In the genomic region with DNA sequence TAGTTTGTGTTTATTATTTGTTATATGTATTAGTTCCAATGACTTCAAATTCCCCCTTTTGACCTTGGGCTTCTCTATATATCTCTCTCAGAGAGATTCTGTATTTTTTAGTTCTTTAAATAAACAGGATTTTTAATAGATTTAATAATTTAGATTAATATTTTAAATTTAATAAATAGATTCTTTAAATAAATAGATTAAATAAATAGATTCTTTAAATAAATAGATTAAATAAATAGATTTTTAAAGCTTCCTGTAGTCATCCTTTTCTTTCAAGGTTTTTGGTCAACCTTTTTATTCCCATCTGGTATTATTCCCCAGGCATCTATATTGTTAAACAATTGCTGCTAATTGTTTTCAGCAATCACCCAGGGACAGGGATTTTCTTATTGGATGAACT, we compare ENCODE assay signal across 9 cellular contexts.
"Had no signal": no experiment of that assay in that cellular context is flagged by ENCODE, and none has a peak within 500 bp of the region (broad histone marks: within the 10 kb centered on the region; RNA-seq: fewer than 3 reads in every experiment).

No MANE protein-coding gene starts in this region.

- H3K27ac ChIP-seq: HL-60, KMS-11 had no signal

- H3K9ac ChIP-seq: KMS-11 had no signal

- DNase-seq: H9, HFFc6, KBM-7 had no signal

- FAIRE-seq: H1, HepG2 had no signal

- ATAC-seq: GM23338, HCT116, HepG2 had no signal

- H3K4me3 ChIP-seq: GM23338 had no signal
